ENCODE assay signal across 18 cellular contexts in the genomic region with DNA sequence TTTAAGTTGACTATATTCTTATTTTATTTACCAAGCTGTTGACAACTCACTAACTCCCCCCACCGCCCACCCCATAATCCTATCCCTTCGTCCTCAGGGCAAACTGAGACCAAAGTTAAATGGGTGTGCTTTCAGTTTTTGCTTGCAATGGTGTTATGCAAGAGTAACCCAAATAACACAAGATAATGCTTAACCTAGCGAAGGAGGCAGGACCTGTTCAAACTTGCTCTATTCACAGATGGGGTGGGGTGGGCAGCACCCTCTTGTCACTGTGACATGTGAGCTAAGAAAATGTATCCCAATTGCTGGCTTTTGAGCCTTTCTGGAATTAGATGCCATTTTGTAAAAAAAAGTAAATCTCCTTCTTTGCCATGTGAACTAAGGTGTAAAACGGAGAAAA. TPM values are rescaled to one million over a fixed set of nuclear protein-coding genes. Genes with fewer than 3 reads are reported as not detected.
DNase-seq lines count a peak whose midpoint lies in the region; TF ChIP-seq lines count a peak whose summit lies in the region.
"Had no signal": no experiment of that assay in that cellular context is flagged by ENCODE, and none has a peak within 500 bp of the region (broad histone marks: within the 10 kb centered on the region; RNA-seq: fewer than 3 reads in every experiment).

No MANE protein-coding gene starts in this region.

- no peak overlapping the region for H3K9ac ChIP-seq in trophoblast cell (ENCODE audit: low read length)
- H3K9ac ChIP-seq: BLaER1 had no signal

- no peak overlapping the region for H2BK5ac ChIP-seq in trophoblast cell (ENCODE audit: low read depth, low read length, poor library complexity)

- peaks cover 3% of the 10 kb centered on the region for H3K36me3 Mint-ChIP-seq in Caco-2 (ENCODE audit: insufficient read depth, unreplicated experiment)
- H3K36me3 Mint-ChIP-seq: CD4-positive, alpha-beta memory T cell had no signal

- H3K9me3 ChIP-seq in trophoblast cell (ENCODE audit: insufficient read depth, low read depth, low read length) = no peaks in the 10 kb centered on the region
- no peaks in the 10 kb centered on the region for H3K9me3 ChIP-seq in Caco-2
- peaks cover 18% of the 10 kb centered on the region for H3K9me3 ChIP-seq in left ventricle myocardium inferior (replicated peaks)

- H3K27ac Mint-ChIP-seq in Caco-2 (ENCODE audit: unreplicated experiment) = no peak overlapping the region
- H3K27ac Mint-ChIP-seq: CD4-positive, alpha-beta memory T cell had no signal

- H3K4me3 Mint-ChIP-seq in Caco-2 (ENCODE audit: unreplicated experiment) = no peak overlapping the region
- H3K4me3 Mint-ChIP-seq: CD4-positive, alpha-beta memory T cell had no signal

- no peak overlapping the region for H3K14ac ChIP-seq in trophoblast cell (ENCODE audit: low read length)

- H3K36me3 ChIP-seq in ACC112 (ENCODE audit: insufficient read depth, low read length) = no peaks in the 10 kb centered on the region
- H3K36me3 ChIP-seq in trophoblast cell (ENCODE audit: control insufficient read depth in 1 of 2, insufficient read depth in 2 of 2, low read length in 2 of 2) = no peaks in the 10 kb centered on the region
- H3K36me3 ChIP-seq in Caco-2 (ENCODE audit: control insufficient read depth, insufficient read depth, low read length) = no peaks in the 10 kb centered on the region
- no peaks in the 10 kb centered on the region for H3K36me3 ChIP-seq in left ventricle myocardium inferior
- H3K36me3 ChIP-seq: BLaER1 had no signal

- H2BK120ac ChIP-seq in trophoblast cell (ENCODE audit: insufficient read depth, low read length, poor library complexity) = peak overlapping the region; percentile 39

- POLR2A ChIA-PET in Caco-2 (lab: Charles Lee) = no interaction called here

- H4K12ac ChIP-seq in trophoblast cell (ENCODE audit: low read depth, low read length) = no peak overlapping the region

- DNase-seq in NCI-H2171 (lab: John Stamatoyannopoulos, UW) (peak; percentile 65), epithelial cell of esophagus (ENCODE audit: low read depth) (peak; percentile 73), trophoblast cell (no peak), Caco-2 (no peak), left ventricle myocardium inferior (no peak), NCI-H446 treated with DMSO at 0.1 percent for 48 hours (lab: John Stamatoyannopoulos, UW) (no peak)
- DNase-seq: CD4-positive, alpha-beta memory T cell; DMS79; HCEC 1CT; KBM-7; NCI-H1105 treated with DMSO at 0.1 percent for 48 hours; NCI-H1694; NCI-H2227 treated with DMSO at 0.1 percent for 48 hours; NCI-H524; NCI-H82; SHP77 treated with DMSO at 0.1 percent for 48 hours had no signal

- no peak overlapping the region for H3K4me2 ChIP-seq in trophoblast cell (ENCODE audit: low read length)
- H3K4me2 ChIP-seq: BLaER1 had no signal

- no peaks in the 10 kb centered on the region for H3K9me3 Mint-ChIP-seq in Caco-2 (ENCODE audit: unreplicated experiment)

- H3K27me3 ChIP-seq in ACC112 (ENCODE audit: insufficient read depth, low read length) (no peaks in the 10 kb centered on the region), trophoblast cell (ENCODE audit: insufficient read depth, low read length) (no peaks in the 10 kb centered on the region), Caco-2 (replicated peaks; ENCODE audit: control insufficient read depth, insufficient read depth, low read length) (no peaks in the 10 kb centered on the region), left ventricle myocardium inferior (ENCODE audit: low read depth) (no peaks in the 10 kb centered on the region)
- H3K27me3 ChIP-seq: BLaER1 had no signal

- intact Hi-C loops in Caco-2 (cut with micrococcal nuclease; ENCODE audit: unreplicated experiment) = no loop called here
- intact Hi-C loops in left ventricle myocardium inferior (cut with micrococcal nuclease) = no loop called here

- CTCF ChIA-PET in Caco-2 (lab: Charles Lee) = no interaction called here

- H3K4ac ChIP-seq in trophoblast cell (ENCODE audit: low read depth, low read length) = no peak overlapping the region

- H4K8ac ChIP-seq in trophoblast cell (ENCODE audit: low read depth, low read length) = no peak overlapping the region

- H3K4me3 ChIP-seq in ACC112 (ENCODE audit: low read depth, low read length) (no peak overlapping the region), epithelial cell of esophagus (ENCODE audit: low read length) (no peak overlapping the region), trophoblast cell (ENCODE audit: low read depth, low read length) (no peak overlapping the region), Caco-2 (ENCODE audit: low read depth, low read length) (no peak overlapping the region), left ventricle myocardium inferior (no peak overlapping the region)
- H3K4me3 ChIP-seq: BLaER1 had no signal

- H2AFZ ChIP-seq in ACC112 (ENCODE audit: low read length, unreplicated experiment) (no peak overlapping the region), trophoblast cell (ENCODE audit: insufficient read depth, low read length, poor library complexity) (no peak overlapping the region)

- BruUV-seq in Caco-2 (replicated peaks; lab: Mats Ljungman, UMichigan) = no TSS peak

- no CpG with 5 or more reads among the region's 4 CpGs for WGBS in trophoblast cell (ENCODE audit: extremely low coverage, insufficient coverage, insufficient read length)

- H3K4me1 Mint-ChIP-seq in Caco-2 (ENCODE audit: low read depth, unreplicated experiment) = peaks cover 36% of the 10 kb centered on the region
- H3K4me1 Mint-ChIP-seq: CD4-positive, alpha-beta memory T cell had no signal

- H3K79me1 ChIP-seq in trophoblast cell (ENCODE audit: low read length) = peaks cover 8% of the 10 kb centered on the region

- H3K4me1 ChIP-seq in ACC112 (ENCODE audit: control insufficient read depth, insufficient read depth, low read length, unreplicated experiment) (peaks cover 44% of the 10 kb centered on the region), trophoblast cell (ENCODE audit: control insufficient read depth in 1 of 2, insufficient read depth in 2 of 2, low read length in 2 of 2) (peaks cover 8 to 9% of the 10 kb centered on the region in 2 experiments), Caco-2 (peaks cover 45% of the 10 kb centered on the region), left ventricle myocardium inferior (no peaks in the 10 kb centered on the region)
- H3K4me1 ChIP-seq: BLaER1 had no signal

- H3K27me3 Mint-ChIP-seq in Caco-2 (ENCODE audit: insufficient read depth, unreplicated experiment) = no peaks in the 10 kb centered on the region

- H3K27ac ChIP-seq in ACC112 (ENCODE audit: low read depth, low read length) = peak overlapping the region; percentile 75; the same call in 1 of the 2 replicates
- H3K27ac ChIP-seq in trophoblast cell (ENCODE audit: low read depth, low read length) = no peak overlapping the region
- H3K27ac ChIP-seq in left ventricle myocardium inferior (replicated peaks) = no peak overlapping the region
- H3K27ac ChIP-seq: BLaER1 had no signal

- H3K79me2 ChIP-seq in ACC112 (ENCODE audit: control insufficient read depth, insufficient read depth, low read length, unreplicated experiment) = peaks cover 37% of the 10 kb centered on the region
- no peaks in the 10 kb centered on the region for H3K79me2 ChIP-seq in trophoblast cell (ENCODE audit: control insufficient read depth, insufficient read depth, low read length, poor library complexity)

- H3K18ac ChIP-seq in trophoblast cell (ENCODE audit: low read length) = no peak overlapping the region

- no peak overlapping the region for H2BK12ac ChIP-seq in trophoblast cell (ENCODE audit: low read length)

- H3K23ac ChIP-seq in trophoblast cell (ENCODE audit: low read length) = no peak overlapping the region

- H4K91ac ChIP-seq in trophoblast cell (ENCODE audit: low read depth, low read length) = peak overlapping the region; percentile 28

- no peak for TF ChIP-seq CTCF in epithelial cell of esophagus (IDR thresholded peaks at IDR 0.05; ENCODE audit: insufficient read depth, low read depth, low read length, missing control alignments)
- TF ChIP-seq CTCF in Caco-2 (IDR thresholded peaks at IDR 0.05; ENCODE audit: insufficient read depth in 1 of 2, low read depth in 1 of 2, low read length in 1 of 2, severe bottlenecking in 1 of 2, unreplicated experiment in 1 of 2) = no peak
- no peak for TF ChIP-seq CTCF in left ventricle myocardium inferior (IDR thresholded peaks at IDR 0.05; ENCODE audit: borderline replicate concordance)

- H2AK5ac ChIP-seq in trophoblast cell (ENCODE audit: low read length) = no peak overlapping the region

RNA-seq across cellular contexts. Expression of gene GLIS3, which starts 40.4 kb away (rescaled TPM):
- polyA plus RNA-seq in trophoblast cell (2013) = 6.1 and 6.3 TPM in 2 replicates
- total RNA-seq in Caco-2 (2022) (6.6 and 8.0 TPM in 2 replicates), left ventricle myocardium inferior (5.2 TPM)

Comparison
In these comparisons a context has a peak if more than half of its experiments do, and no peak if none do; other contexts are left out.
1. DNase-seq: peak in NCI-H2171 (single experiment) and epithelial cell of esophagus (single experiment); none in trophoblast cell (0 of 2), Caco-2 (0 of 2), left ventricle myocardium inferior (single experiment) and NCI-H446 treated with DMSO at 0.1 percent for 48 hours (single experiment).